Comparison of ENCODE assay signal across 16 cellular contexts in genomic region chr9:86807577-86807976, GRCh38.
DNase-seq lines count a peak whose midpoint lies in the region; ATAC-seq and TF ChIP-seq lines count a peak whose summit lies in the region.
"Had no signal": no experiment of that assay in that cellular context is flagged by ENCODE, and none has a peak within 500 bp of the region (broad histone marks: within the 10 kb centered on the region; RNA-seq: fewer than 3 reads in every experiment).

No MANE protein-coding gene starts in this region.

- H3K4me1 ChIP-seq in heart left ventricle (peaks cover 0 to 6% (median 0%) of the 10 kb centered on the region in 12 donors), uterus (no peaks in the 10 kb centered on the region)
- H3K4me1 ChIP-seq: pancreas had no signal

- H3K4me1 Mint-ChIP-seq in nephron progenitor cell: peaks cover 19% of the 10 kb centered on the region
- H3K4me1 Mint-ChIP-seq: activated B cell treated with CpG ODN at 0.5 μM for 24 hours, CD14-positive monocyte had no signal

- intact Hi-C loops in heart left ventricle (cut with DNase I) (loop anchor here in 1 of 10 donors (10.0 kb wide), 1 partner anchor 63 kb away; no protein-coding TSS in a partner anchor), uterus (cut with DNase I; ENCODE audit: low total_unique reads) (no loop called here)

- 52 to 64% (median 53%) methylated on average over 15 of the region's 15 CpGs for WGBS in heart left ventricle, 4 donors

- no peak for TF ChIP-seq POLR2A in heart left ventricle (IDR thresholded peaks at IDR 0.05)
- no peak for TF ChIP-seq POLR2A in uterus (IDR thresholded peaks at IDR 0.05)

- no peak overlapping the region for H3K27ac Mint-ChIP-seq in nephron progenitor cell
- H3K27ac Mint-ChIP-seq: activated B cell treated with CpG ODN at 0.5 μM for 24 hours, CD14-positive monocyte, HFFc6 had no signal

- peak; percentile 48 for DNase-seq in astrocyte of the hippocampus (ENCODE audit: low read depth, low spot score)
- peak in 1 of 5 donors; percentile 18 for DNase-seq in heart left ventricle
- peak; percentile 71 for DNase-seq in nephron progenitor cell
- peak; percentile 80 to 82 for DNase-seq in uterus
- DNase-seq in stimulated activated CD4-positive, alpha-beta T cell treated with anti-CD3 and anti-CD28 coated beads, Interleukin-4, amount 100 ng/mL, for 24 hours: no peak
- DNase-seq: activated B cell treated with CpG ODN at 0.5 μM for 24 hours; activated naive CD4-positive, alpha-beta T cell; central memory CD4-positive, alpha-beta T cell; HFFc6; Kasumi-1; pancreas; SW 1271 had no signal

- H3K4me3 Mint-ChIP-seq in nephron progenitor cell: no peak overlapping the region
- H3K4me3 Mint-ChIP-seq: activated B cell treated with CpG ODN at 0.5 μM for 24 hours, CD14-positive monocyte, HFFc6 had no signal

- no peaks in the 10 kb centered on the region for H3K36me3 Mint-ChIP-seq in nephron progenitor cell (ENCODE audit: low read depth)
- H3K36me3 Mint-ChIP-seq: CD14-positive monocyte had no signal

- H3K27me3 Mint-ChIP-seq in nephron progenitor cell (ENCODE audit: low read depth, poor library complexity): peaks cover 4% of the 10 kb centered on the region
- H3K27me3 Mint-ChIP-seq: activated B cell treated with CpG ODN at 0.5 μM for 24 hours had no signal

- H3K36me3 ChIP-seq in heart left ventricle: no peaks in the 10 kb centered on the region
- H3K36me3 ChIP-seq in uterus: no peaks in the 10 kb centered on the region
- H3K36me3 ChIP-seq: pancreas had no signal

- no peaks in the 10 kb centered on the region for H3K9me3 ChIP-seq in heart left ventricle
- no peaks in the 10 kb centered on the region for H3K9me3 ChIP-seq in uterus
- H3K9me3 ChIP-seq: pancreas had no signal

- H3K27me3 ChIP-seq in heart left ventricle (no peaks in the 10 kb centered on the region), uterus (no peaks in the 10 kb centered on the region)
- H3K27me3 ChIP-seq: pancreas had no signal

- H3K27ac ChIP-seq in heart left ventricle: peak overlapping the region in 7 of 12 donors; percentile 26 to 70 (median 53)
- H3K27ac ChIP-seq in uterus: peak overlapping the region; percentile 77 to 92
- H3K27ac ChIP-seq: pancreas had no signal

- TF ChIP-seq CTCF in heart left ventricle (IDR thresholded peaks at IDR 0.05) (no peak), nephron progenitor cell (IDR thresholded peaks at IDR 0.05) (no peak), uterus (IDR thresholded peaks at IDR 0.05) (no peak)

- H3K4me3 ChIP-seq in heart left ventricle (no peak overlapping the region), uterus (no peak overlapping the region)
- H3K4me3 ChIP-seq: lung, pancreas had no signal

- H3K9me3 Mint-ChIP-seq in nephron progenitor cell: no peaks in the 10 kb centered on the region
- H3K9me3 Mint-ChIP-seq: HFFc6 had no signal

- ATAC-seq in heart left ventricle: peak; percentile 27 to 63 (median 47)
- ATAC-seq in HG02840 (IDR thresholded peaks at IDR 0.05; ENCODE audit: low FRiP score, unreplicated experiment): no peak
- ATAC-seq in GM19463 (IDR thresholded peaks at IDR 0.05; ENCODE audit: unreplicated experiment): no peak
- ATAC-seq: pancreas had no signal

Comparison
In these comparisons a context has a peak if more than half of its experiments do, and no peak if none do; other contexts are left out.
1. ATAC-seq: peak in heart left ventricle (4 of 4); none in HG02840 (single experiment) and GM19463 (single experiment).